8 cellular contexts compared by ENCODE assay signal in genomic region chr10:128063736-128064614, GRCh38.
DNase-seq lines count a peak whose midpoint lies in the region; TF ChIP-seq lines count a peak whose summit lies in the region.

No MANE protein-coding gene starts in this region.

- peak; percentile 23 for DNase-seq in GF-D8 (lab: John Stamatoyannopoulos, UW)
- DNase-seq in H7, result peak; percentile 72
- DNase-seq in Peyer's patch, result peak in 2 of 3 donors; percentile 43 to 50
- no peak for DNase-seq in effector memory CD4-positive, alpha-beta T cell
- DNase-seq in NCI-H2171 treated with DMSO at 0.1 percent for 48 hours (lab: John Stamatoyannopoulos, UW), result no peak
- no peak for DNase-seq in putamen (ENCODE audit: low spot score)
- DNase-seq in HAP-1 (ENCODE audit: low spot score in 2 of 2), result no peak

- H3K36me3 ChIP-seq in H7 (replicated peaks; ENCODE audit: control insufficient read depth, insufficient read depth, low read length) (no peaks in the 10 kb centered on the region), Peyer's patch (peaks cover 0 to 64% (median 0%) of the 10 kb centered on the region in 3 donors), rectal smooth muscle tissue (ENCODE audit: control insufficient read depth, insufficient read depth, low read length) (peaks cover 12% of the 10 kb centered on the region), HAP-1 (replicated peaks) (no peaks in the 10 kb centered on the region)
- H3K36me3 ChIP-seq in effector memory CD4-positive, alpha-beta T cell (ENCODE audit: control insufficient read depth, insufficient read depth, low read length), result peaks cover 40% of the 10 kb centered on the region

- peak overlapping the region; percentile 65 to 80 (median 72) for H3K27ac ChIP-seq in Peyer's patch
- peak overlapping the region; percentile 78 for H3K27ac ChIP-seq in effector memory CD4-positive, alpha-beta T cell (ENCODE audit: insufficient read depth, low read length, poor library complexity, severe bottlenecking)
- peak overlapping the region; percentile 18 for H3K27ac ChIP-seq in rectal smooth muscle tissue (ENCODE audit: low read depth, low read length)

- TF ChIP-seq POLR2A in Peyer's patch (IDR thresholded peaks at IDR 0.05), result no peak

- H3K4me1 ChIP-seq in Peyer's patch, result peaks cover 3 to 32% (median 27%) of the 10 kb centered on the region in 4 donors
- H3K4me1 ChIP-seq in effector memory CD4-positive, alpha-beta T cell (ENCODE audit: control insufficient read depth, insufficient read depth, low read length, poor library complexity, severe bottlenecking), result peaks cover 43% of the 10 kb centered on the region
- no peaks in the 10 kb centered on the region for H3K4me1 ChIP-seq in rectal smooth muscle tissue (ENCODE audit: control insufficient read depth, insufficient read depth, low read length)
- no peaks in the 10 kb centered on the region for H3K4me1 ChIP-seq in HAP-1

- H3K9me3 ChIP-seq in Peyer's patch (no peaks in the 10 kb centered on the region), HAP-1 (no peaks in the 10 kb centered on the region)
- H3K9me3 ChIP-seq in effector memory CD4-positive, alpha-beta T cell (ENCODE audit: control insufficient read depth, low read length), result no peaks in the 10 kb centered on the region

- no peak overlapping the region for H3K4me3 ChIP-seq in H7 (ENCODE audit: insufficient read depth, low read depth, low read length)
- peak overlapping the region in 1 of 4 donors; percentile 9 for H3K4me3 ChIP-seq in Peyer's patch
- peak overlapping the region; percentile 36 for H3K4me3 ChIP-seq in effector memory CD4-positive, alpha-beta T cell (ENCODE audit: insufficient read depth, low read depth, low read length, poor library complexity, severe bottlenecking)
- peak overlapping the region; percentile 25 for H3K4me3 ChIP-seq in rectal smooth muscle tissue (ENCODE audit: low read length)
- no peak overlapping the region for H3K4me3 ChIP-seq in HAP-1

- in situ Hi-C loops in HAP-1 (cut with MboI; ENCODE audit: low sequenced_read_pairs), result loop anchor here (10.0 kb wide), 1 partner anchor 349 kb away; no protein-coding TSS in a partner anchor

- TF ChIP-seq CTCF in Peyer's patch (IDR thresholded peaks at IDR 0.05), result no peak

- H3K27me3 ChIP-seq in H7 (ENCODE audit: control insufficient read depth, insufficient read depth, low read length), result no peaks in the 10 kb centered on the region
- H3K27me3 ChIP-seq in Peyer's patch, result no peaks in the 10 kb centered on the region
- H3K27me3 ChIP-seq in effector memory CD4-positive, alpha-beta T cell (replicated peaks; ENCODE audit: control insufficient read depth, insufficient read depth, low read length, poor library complexity, severe bottlenecking), result no peaks in the 10 kb centered on the region
- H3K27me3 ChIP-seq in rectal smooth muscle tissue (ENCODE audit: control insufficient read depth, insufficient read depth, low read length), result no peaks in the 10 kb centered on the region
- H3K27me3 ChIP-seq in HAP-1 (ENCODE audit: low read depth), result no peaks in the 10 kb centered on the region

- no peak overlapping the region for H3K9ac ChIP-seq in rectal smooth muscle tissue (ENCODE audit: low read length)

Comparison
In these comparisons a context has a peak if more than half of its experiments do, and no peak if none do; other contexts are left out.
1. DNase-seq: peak in GF-D8 (single experiment), H7 (single experiment) and Peyer's patch (2 of 3); none in effector memory CD4-positive, alpha-beta T cell (0 of 3), NCI-H2171 treated with DMSO at 0.1 percent for 48 hours (single experiment), putamen (single experiment) and HAP-1 (0 of 2).
2. H3K4me3 ChIP-seq: peak in effector memory CD4-positive, alpha-beta T cell (single experiment) and rectal smooth muscle tissue (single experiment); none in H7 (single experiment) and HAP-1 (single experiment).
3. H3K27ac ChIP-seq: peak in every context shown above with its lines; median percentile 78 in effector memory CD4-positive, alpha-beta T cell; 72 in Peyer's patch; 18 in rectal smooth muscle tissue.